30 cellular contexts compared by ENCODE assay signal in the genomic region with DNA sequence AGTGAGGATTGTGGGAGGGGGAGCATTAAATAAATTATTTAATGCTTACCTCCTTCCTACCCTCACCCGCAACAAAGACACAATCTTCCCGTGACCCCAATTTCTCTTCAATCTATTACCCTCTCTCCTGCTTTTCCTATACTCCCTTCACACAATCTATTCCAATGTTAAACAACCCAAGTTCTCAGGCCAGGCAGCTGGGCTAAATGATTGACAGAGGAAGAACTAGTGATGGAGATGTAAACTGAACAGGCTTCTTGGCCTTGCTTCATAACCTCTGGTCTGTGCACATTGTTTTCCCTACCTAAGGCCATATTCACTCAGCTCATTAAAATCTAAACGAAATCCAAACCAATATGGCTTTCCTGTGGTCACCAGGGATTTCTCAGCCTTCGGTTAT. TPM values are rescaled to one million over a fixed set of nuclear protein-coding genes. Genes with fewer than 3 reads are reported as not detected.
DNase-seq lines count a peak whose midpoint lies in the region; ATAC-seq and TF ChIP-seq lines count a peak whose summit lies in the region.
"Had no signal": no experiment of that assay in that cellular context is flagged by ENCODE, and none has a peak within 500 bp of the region (broad histone marks: within the 10 kb centered on the region; RNA-seq: fewer than 3 reads in every experiment).

No MANE protein-coding gene starts in this region.

- no peak overlapping the region for H3K18ac ChIP-seq in mesendoderm (ENCODE audit: low read length)

- CTCF ChIA-PET in Calu3 (lab: Charles Lee) (interaction anchor here (0.6 kb wide), 1 partner anchor 384 kb away, joined by 5 read pairs; no protein-coding TSS in a partner anchor), WTC11 (lab: Charles Lee) (interaction anchor here (1.5 kb wide), 1 partner anchor 253 kb away, joined by 4 read pairs; no protein-coding TSS in a partner anchor)

- H3K56ac ChIP-seq in mesendoderm (ENCODE audit: low read length), result no peak overlapping the region

- BruUV-seq in Calu3 (replicated peaks; lab: Mats Ljungman, UMichigan), result no TSS peak

- H3K27me3 Mint-ChIP-seq in Calu3 (ENCODE audit: unreplicated experiment), result no peaks in the 10 kb centered on the region
- H3K27me3 Mint-ChIP-seq in WTC11 (ENCODE audit: low read depth), result peaks cover 7% of the 10 kb centered on the region
- no peaks in the 10 kb centered on the region for H3K27me3 Mint-ChIP-seq in memory B cell
- H3K27me3 Mint-ChIP-seq: naive thymus-derived CD8-positive, alpha-beta T cell had no signal

- H2AK5ac ChIP-seq in mesendoderm (ENCODE audit: low read length), result no peak overlapping the region

- no peak overlapping the region for H4K5ac ChIP-seq in mesendoderm (ENCODE audit: low read length)

- H3K4me2 ChIP-seq in mesendoderm (ENCODE audit: low read length), result no peak overlapping the region

- H3K36me3 Mint-ChIP-seq in Calu3 (ENCODE audit: insufficient read depth, unreplicated experiment) (peaks cover 39% of the 10 kb centered on the region), WTC11 (peaks cover 21% of the 10 kb centered on the region), memory B cell (peaks cover 4% of the 10 kb centered on the region)
- H3K36me3 Mint-ChIP-seq in stimulated activated effector memory CD8-positive, alpha-beta T cell treated with anti-CD3 and anti-CD28 coated beads, Interleukin-12 subunit alpha, Interleukin-12 subunit beta, amount 100 ng/mL, for 72 hours, result peaks cover 51% of the 10 kb centered on the region

- H3K4ac ChIP-seq in mesendoderm (ENCODE audit: low read depth, low read length), result no peak overlapping the region

- H3K36me3 ChIP-seq in mesendoderm (ENCODE audit: control insufficient read depth, insufficient read depth, low read length), result peaks cover 2% of the 10 kb centered on the region

- peaks cover 9% of the 10 kb centered on the region for H3K79me2 ChIP-seq in mesendoderm (ENCODE audit: control insufficient read depth, insufficient read depth, low read length)

- no peaks in the 10 kb centered on the region for H3K79me1 ChIP-seq in mesendoderm (ENCODE audit: low read length)

- POLR2A ChIA-PET in WTC11 (lab: Charles Lee), result no interaction called here

- H3K4me3 ChIP-seq in mesendoderm (ENCODE audit: low read length), result no peak overlapping the region
- H3K4me3 ChIP-seq: ascending aorta, cardiac muscle cell, coronary artery, heart left ventricle, SJCRH30 had no signal

- H3K9ac ChIP-seq in mesendoderm (ENCODE audit: low read length), result no peak overlapping the region

- H3K4me1 ChIP-seq in mesendoderm (ENCODE audit: control insufficient read depth, low read depth, low read length), result no peaks in the 10 kb centered on the region
- H3K4me1 ChIP-seq: BE2C, SJCRH30 had no signal

- no peak overlapping the region for H3K23ac ChIP-seq in mesendoderm (ENCODE audit: low read length)

- intact Hi-C loops in Calu3 (cut with micrococcal nuclease; ENCODE audit: unreplicated experiment), result loop anchor here (10.0 kb wide), 2 partner anchors 87 to 257 kb away; no protein-coding TSS in a partner anchor

- H2BK15ac ChIP-seq in mesendoderm (replicated peaks; ENCODE audit: low read depth), result no peak overlapping the region

- WGBS in mesendoderm (ENCODE audit: extremely low coverage, insufficient coverage, low lambda C conversion rate), result no CpG with 5 or more reads among the region's 4 CpGs

- no peak overlapping the region for H2BK5ac ChIP-seq in mesendoderm (ENCODE audit: low read length)

- H2BK120ac ChIP-seq in mesendoderm (ENCODE audit: low read depth, low read length), result no peak overlapping the region

- no peaks in the 10 kb centered on the region for H3K27me3 ChIP-seq in mesendoderm (ENCODE audit: insufficient read depth, low read length, poor library complexity)
- H3K27me3 ChIP-seq: ascending aorta, BE2C, cardiac muscle cell, heart left ventricle, SJCRH30 had no signal

- peaks cover 14% of the 10 kb centered on the region for H3K4me1 Mint-ChIP-seq in Calu3 (ENCODE audit: low read depth, unreplicated experiment)
- no peaks in the 10 kb centered on the region for H3K4me1 Mint-ChIP-seq in WTC11
- H3K4me1 Mint-ChIP-seq in memory B cell, result peaks cover 6% of the 10 kb centered on the region
- H3K4me1 Mint-ChIP-seq in stimulated activated effector memory CD8-positive, alpha-beta T cell treated with anti-CD3 and anti-CD28 coated beads, Interleukin-12 subunit alpha, Interleukin-12 subunit beta, amount 100 ng/mL, for 72 hours, result peaks cover 10% of the 10 kb centered on the region

- H3K9me3 Mint-ChIP-seq in Calu3 (ENCODE audit: low read depth, unreplicated experiment) (no peaks in the 10 kb centered on the region), WTC11 (no peaks in the 10 kb centered on the region), memory B cell (no peaks in the 10 kb centered on the region)
- H3K9me3 Mint-ChIP-seq in stimulated activated effector memory CD8-positive, alpha-beta T cell treated with anti-CD3 and anti-CD28 coated beads, Interleukin-12 subunit alpha, Interleukin-12 subunit beta, amount 100 ng/mL, for 72 hours, result no peaks in the 10 kb centered on the region
- H3K9me3 Mint-ChIP-seq: activated naive CD8-positive, alpha-beta T cell treated with anti-CD3 and anti-CD28 coated beads for 36 hours; activated T-cell treated with anti-CD3 and anti-CD28 coated beads, Interleukin-2, amount 50 U/mL, for 24 hours; naive thymus-derived CD8-positive, alpha-beta T cell had no signal

- TF ChIP-seq CTCF in Calu3 (IDR thresholded peaks at IDR 0.05; ENCODE audit: unreplicated experiment) (no peak), WTC11 (IDR thresholded peaks at IDR 0.05) (no peak)

- ATAC-seq in WTC11 (no peak), memory B cell (ENCODE audit: low read depth) (no peak)
- no peak for ATAC-seq in stimulated activated effector memory CD8-positive, alpha-beta T cell treated with anti-CD3 and anti-CD28 coated beads, Interleukin-12 subunit alpha, Interleukin-12 subunit beta, amount 100 ng/mL, for 72 hours
- ATAC-seq: heart left ventricle; left ventricle myocardium superior; naive thymus-derived CD8-positive, alpha-beta T cell had no signal

- no peak overlapping the region for H3K4me3 Mint-ChIP-seq in Calu3 (ENCODE audit: low read depth, unreplicated experiment)
- no peak overlapping the region for H3K4me3 Mint-ChIP-seq in WTC11
- H3K4me3 Mint-ChIP-seq in memory B cell, result no peak overlapping the region
- H3K4me3 Mint-ChIP-seq in stimulated activated effector memory CD8-positive, alpha-beta T cell treated with anti-CD3 and anti-CD28 coated beads, Interleukin-12 subunit alpha, Interleukin-12 subunit beta, amount 100 ng/mL, for 72 hours, result no peak overlapping the region
- H3K4me3 Mint-ChIP-seq: activated naive CD8-positive, alpha-beta T cell treated with anti-CD3 and anti-CD28 coated beads for 36 hours; activated T-cell treated with anti-CD3 and anti-CD28 coated beads, Interleukin-2, amount 50 U/mL, for 24 hours had no signal

- H3K27ac ChIP-seq in mesendoderm (ENCODE audit: low read depth, low read length), result no peak overlapping the region
- H3K27ac ChIP-seq: ascending aorta, coronary artery, SJCRH30 had no signal

- DNase-seq in Calu3 (no peak), WTC11 (ENCODE audit: low spot score) (no peak), memory B cell (ENCODE audit: low spot score in 2 of 2) (no peak), NCI-H1417 treated with DMSO at 0.1 percent for 48 hours (lab: John Stamatoyannopoulos, UW) (no peak), NCI-H1930 (lab: John Stamatoyannopoulos, UW) (no peak), mesendoderm (no peak)
- DNase-seq in stimulated activated effector memory CD8-positive, alpha-beta T cell treated with anti-CD3 and anti-CD28 coated beads, Interleukin-12 subunit alpha, Interleukin-12 subunit beta, amount 100 ng/mL, for 72 hours (ENCODE audit: low spot score in 2 of 2), result no peak
- DNase-seq: ACHN; activated CD4-positive, alpha-beta T cell treated with anti-CD3 and anti-CD28 coated beads, Interleukin-2, amount 50 U/mL, for 1 hour; activated CD4-positive, CD25-positive, alpha-beta regulatory T cell; activated gamma-delta T cell; activated naive CD8-positive, alpha-beta T cell treated with anti-CD3 and anti-CD28 coated beads for 36 hours; activated T-cell treated with anti-CD3 and anti-CD28 coated beads, Interleukin-2, amount 50 U/mL, for 24 hours; BE2C; DMS79 treated with DMSO at 0.1 percent for 48 hours; GF-D8; heart left ventricle; IMR-90; kidney; left ventricle myocardium superior; naive thymus-derived CD8-positive, alpha-beta T cell; NCI-H1694; NCI-H446 treated with DMSO at 0.1 percent for 48 hours; NCI-H82; SJCRH30; stimulated activated naive CD4-positive, alpha-beta T cell treated with Interleukin-2 at 50 U/mL for 16 hours; T1000 had no signal

- peak overlapping the region; percentile 19 for H3K27ac Mint-ChIP-seq in Calu3 (ENCODE audit: unreplicated experiment)
- peak overlapping the region; percentile 20 for H3K27ac Mint-ChIP-seq in WTC11
- H3K27ac Mint-ChIP-seq in memory B cell, result peak overlapping the region; percentile 66
- H3K27ac Mint-ChIP-seq in stimulated activated effector memory CD8-positive, alpha-beta T cell treated with anti-CD3 and anti-CD28 coated beads, Interleukin-12 subunit alpha, Interleukin-12 subunit beta, amount 100 ng/mL, for 72 hours, result peak overlapping the region; percentile 81

- no peak overlapping the region for H4K8ac ChIP-seq in mesendoderm (ENCODE audit: low read depth, low read length)

TF ChIP-seq in WTC11, 78 proteins besides CTCF, POLR2A, EP300 and RAD21 (continues in another document):
- TF ChIP-seq, protein P1, sequence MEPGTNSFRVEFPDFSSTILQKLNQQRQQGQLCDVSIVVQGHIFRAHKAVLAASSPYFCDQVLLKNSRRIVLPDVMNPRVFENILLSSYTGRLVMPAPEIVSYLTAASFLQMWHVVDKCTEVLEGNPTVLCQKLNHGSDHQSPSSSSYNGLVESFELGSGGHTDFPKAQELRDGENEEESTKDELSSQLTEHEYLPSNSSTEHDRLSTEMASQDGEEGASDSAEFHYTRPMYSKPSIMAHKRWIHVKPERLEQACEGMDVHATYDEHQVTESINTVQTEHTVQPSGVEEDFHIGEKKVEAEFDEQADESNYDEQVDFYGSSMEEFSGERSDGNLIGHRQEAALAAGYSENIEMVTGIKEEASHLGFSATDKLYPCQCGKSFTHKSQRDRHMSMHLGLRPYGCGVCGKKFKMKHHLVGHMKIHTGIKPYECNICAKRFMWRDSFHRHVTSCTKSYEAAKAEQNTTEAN (CRISPR knock-in tag; IDR thresholded peaks at IDR 0.05), result no peak
- TF ChIP-seq ZNF121 (CRISPR knock-in tag; IDR thresholded peaks at IDR 0.05) (no peak), RORB (CRISPR knock-in tag; IDR thresholded peaks at IDR 0.05) (no peak), ZNF423 (CRISPR knock-in tag; IDR thresholded peaks at IDR 0.05) (no peak)

RNA-seq across cellular contexts. Expression of a gene that starts 3.9 kb away (rescaled TPM):
- 95.3 and 95.9 TPM in 2 replicates for total RNA-seq in Calu3 (2022)
- 93.2 to 103 TPM (median 98.2 TPM) in 3 replicates for total RNA-seq in WTC11 (2021)
- polyA plus RNA-seq in mesendoderm (2013, experiment 1 of 2), result 84.3 TPM
- 84.2 TPM for polyA plus RNA-seq in mesendoderm (2013, experiment 2 of 2)

RNA-seq across cellular contexts. Expression of a gene that starts 51.0 kb away (rescaled TPM):
- 29.9 and 40.4 TPM in 2 replicates for total RNA-seq in Calu3 (2022)
- 30.4 to 40.6 TPM (median 34.0 TPM) in 3 replicates for total RNA-seq in WTC11 (2021)
- 20.8 TPM for polyA plus RNA-seq in mesendoderm (2013, experiment 1 of 2)
- 23.7 TPM for polyA plus RNA-seq in mesendoderm (2013, experiment 2 of 2)

Comparison
In these comparisons a context has a peak if more than half of its experiments do, and no peak if none do; other contexts are left out.
1. H3K27ac Mint-ChIP-seq: peak in every context shown above with its lines; median percentile 81 in stimulated activated effector memory CD8-positive, alpha-beta T cell treated with anti-CD3 and anti-CD28 coated beads, Interleukin-12 subunit alpha, Interleukin-12 subunit beta, amount 100 ng/mL, for 72 hours; 66 in memory B cell; 20 in WTC11; 19 in Calu3.